Comparison of ENCODE assay signal across 3 cellular contexts in genomic region chr14:102330806-102331205, GRCh38.
"Had no signal": no experiment of that assay in that cellular context is flagged by ENCODE, and none has a peak within 500 bp of the region (broad histone marks: within the 10 kb centered on the region; RNA-seq: fewer than 3 reads in every experiment).

No MANE protein-coding gene starts in this region.

- DNase-seq: GDM1, GF-D8 had no signal

- ATAC-seq: GM12878 had no signal

- H3K4me3 ChIP-seq: GM12878 had no signal
